ENCODE assay signal across 1 cellular context in genomic region chr2:145593280-145593679, GRCh38.
TF ChIP-seq lines count a peak whose summit lies in the region.

No MANE protein-coding gene starts in this region.

TF ChIP-seq in GM23338, 12 proteins besides CTCF, POLR2A, EP300 and RAD21 (continued from another document):
- TF ChIP-seq EZH2phosphoT487 (IDR thresholded peaks at IDR 0.05; ENCODE audit: unreplicated experiment) (no peak), ZNF114 (CRISPR knock-in tag; IDR thresholded peaks at IDR 0.05) (no peak), JUNB (IDR thresholded peaks at IDR 0.05; ENCODE audit: unreplicated experiment) (no peak)
- TF ChIP-seq, protein P1, sequence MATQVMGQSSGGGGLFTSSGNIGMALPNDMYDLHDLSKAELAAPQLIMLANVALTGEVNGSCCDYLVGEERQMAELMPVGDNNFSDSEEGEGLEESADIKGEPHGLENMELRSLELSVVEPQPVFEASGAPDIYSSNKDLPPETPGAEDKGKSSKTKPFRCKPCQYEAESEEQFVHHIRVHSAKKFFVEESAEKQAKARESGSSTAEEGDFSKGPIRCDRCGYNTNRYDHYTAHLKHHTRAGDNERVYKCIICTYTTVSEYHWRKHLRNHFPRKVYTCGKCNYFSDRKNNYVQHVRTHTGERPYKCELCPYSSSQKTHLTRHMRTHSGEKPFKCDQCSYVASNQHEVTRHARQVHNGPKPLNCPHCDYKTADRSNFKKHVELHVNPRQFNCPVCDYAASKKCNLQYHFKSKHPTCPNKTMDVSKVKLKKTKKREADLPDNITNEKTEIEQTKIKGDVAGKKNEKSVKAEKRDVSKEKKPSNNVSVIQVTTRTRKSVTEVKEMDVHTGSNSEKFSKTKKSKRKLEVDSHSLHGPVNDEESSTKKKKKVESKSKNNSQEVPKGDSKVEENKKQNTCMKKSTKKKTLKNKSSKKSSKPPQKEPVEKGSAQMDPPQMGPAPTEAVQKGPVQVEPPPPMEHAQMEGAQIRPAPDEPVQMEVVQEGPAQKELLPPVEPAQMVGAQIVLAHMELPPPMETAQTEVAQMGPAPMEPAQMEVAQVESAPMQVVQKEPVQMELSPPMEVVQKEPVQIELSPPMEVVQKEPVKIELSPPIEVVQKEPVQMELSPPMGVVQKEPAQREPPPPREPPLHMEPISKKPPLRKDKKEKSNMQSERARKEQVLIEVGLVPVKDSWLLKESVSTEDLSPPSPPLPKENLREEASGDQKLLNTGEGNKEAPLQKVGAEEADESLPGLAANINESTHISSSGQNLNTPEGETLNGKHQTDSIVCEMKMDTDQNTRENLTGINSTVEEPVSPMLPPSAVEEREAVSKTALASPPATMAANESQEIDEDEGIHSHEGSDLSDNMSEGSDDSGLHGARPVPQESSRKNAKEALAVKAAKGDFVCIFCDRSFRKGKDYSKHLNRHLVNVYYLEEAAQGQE (IDR thresholded peaks at IDR 0.05; ENCODE audit: unreplicated experiment) = no peak
- TF ChIP-seq, protein P2, sequence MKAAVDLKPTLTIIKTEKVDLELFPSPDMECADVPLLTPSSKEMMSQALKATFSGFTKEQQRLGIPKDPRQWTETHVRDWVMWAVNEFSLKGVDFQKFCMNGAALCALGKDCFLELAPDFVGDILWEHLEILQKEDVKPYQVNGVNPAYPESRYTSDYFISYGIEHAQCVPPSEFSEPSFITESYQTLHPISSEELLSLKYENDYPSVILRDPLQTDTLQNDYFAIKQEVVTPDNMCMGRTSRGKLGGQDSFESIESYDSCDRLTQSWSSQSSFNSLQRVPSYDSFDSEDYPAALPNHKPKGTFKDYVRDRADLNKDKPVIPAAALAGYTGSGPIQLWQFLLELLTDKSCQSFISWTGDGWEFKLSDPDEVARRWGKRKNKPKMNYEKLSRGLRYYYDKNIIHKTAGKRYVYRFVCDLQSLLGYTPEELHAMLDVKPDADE (IDR thresholded peaks at IDR 0.05) = no peak
